ENCODE assay signal across 1 cellular context in the genomic region with DNA sequence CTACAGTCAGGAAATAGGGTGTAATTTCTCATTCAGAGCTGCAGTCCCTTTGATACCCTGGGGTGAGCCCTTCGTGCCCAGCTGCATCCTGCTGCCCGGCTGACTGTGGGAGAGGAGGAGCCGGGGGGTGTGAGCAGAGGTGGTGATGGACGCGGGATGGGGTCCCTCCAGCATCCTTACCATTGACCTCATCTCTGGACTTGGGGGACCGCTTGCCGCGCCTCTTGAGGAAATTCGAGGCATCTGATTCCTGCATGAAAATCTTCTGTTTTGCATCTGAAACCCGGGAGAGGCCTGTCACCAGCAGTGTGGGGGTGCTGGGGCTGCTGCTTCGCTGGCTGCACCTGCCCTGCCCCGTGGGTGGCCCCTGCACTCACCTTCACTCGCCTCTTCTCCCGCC.
TF ChIP-seq lines count a peak whose summit lies in the region.

No MANE protein-coding gene starts in this region.

TF ChIP-seq in GM23338, 12 proteins besides CTCF, POLR2A, EP300 and RAD21:
- TF ChIP-seq, protein P1, sequence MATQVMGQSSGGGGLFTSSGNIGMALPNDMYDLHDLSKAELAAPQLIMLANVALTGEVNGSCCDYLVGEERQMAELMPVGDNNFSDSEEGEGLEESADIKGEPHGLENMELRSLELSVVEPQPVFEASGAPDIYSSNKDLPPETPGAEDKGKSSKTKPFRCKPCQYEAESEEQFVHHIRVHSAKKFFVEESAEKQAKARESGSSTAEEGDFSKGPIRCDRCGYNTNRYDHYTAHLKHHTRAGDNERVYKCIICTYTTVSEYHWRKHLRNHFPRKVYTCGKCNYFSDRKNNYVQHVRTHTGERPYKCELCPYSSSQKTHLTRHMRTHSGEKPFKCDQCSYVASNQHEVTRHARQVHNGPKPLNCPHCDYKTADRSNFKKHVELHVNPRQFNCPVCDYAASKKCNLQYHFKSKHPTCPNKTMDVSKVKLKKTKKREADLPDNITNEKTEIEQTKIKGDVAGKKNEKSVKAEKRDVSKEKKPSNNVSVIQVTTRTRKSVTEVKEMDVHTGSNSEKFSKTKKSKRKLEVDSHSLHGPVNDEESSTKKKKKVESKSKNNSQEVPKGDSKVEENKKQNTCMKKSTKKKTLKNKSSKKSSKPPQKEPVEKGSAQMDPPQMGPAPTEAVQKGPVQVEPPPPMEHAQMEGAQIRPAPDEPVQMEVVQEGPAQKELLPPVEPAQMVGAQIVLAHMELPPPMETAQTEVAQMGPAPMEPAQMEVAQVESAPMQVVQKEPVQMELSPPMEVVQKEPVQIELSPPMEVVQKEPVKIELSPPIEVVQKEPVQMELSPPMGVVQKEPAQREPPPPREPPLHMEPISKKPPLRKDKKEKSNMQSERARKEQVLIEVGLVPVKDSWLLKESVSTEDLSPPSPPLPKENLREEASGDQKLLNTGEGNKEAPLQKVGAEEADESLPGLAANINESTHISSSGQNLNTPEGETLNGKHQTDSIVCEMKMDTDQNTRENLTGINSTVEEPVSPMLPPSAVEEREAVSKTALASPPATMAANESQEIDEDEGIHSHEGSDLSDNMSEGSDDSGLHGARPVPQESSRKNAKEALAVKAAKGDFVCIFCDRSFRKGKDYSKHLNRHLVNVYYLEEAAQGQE (IDR thresholded peaks at IDR 0.05; ENCODE audit: unreplicated experiment): no peak
- TF ChIP-seq NANOG (IDR thresholded peaks at IDR 0.05; ENCODE audit: borderline replicate concordance) (no peak), POLR2AphosphoS5 (IDR thresholded peaks at IDR 0.05; ENCODE audit: low read depth) (no peak), ZNF114 (CRISPR knock-in tag; IDR thresholded peaks at IDR 0.05) (no peak), STAT1 (IDR thresholded peaks at IDR 0.05; ENCODE audit: unreplicated experiment) (no peak), ZNF331 (CRISPR knock-in tag; IDR thresholded peaks at IDR 0.05; ENCODE audit: low read depth) (no peak), JUNB (IDR thresholded peaks at IDR 0.05; ENCODE audit: unreplicated experiment) (no peak), CREB1 (CRISPR knock-in tag; IDR thresholded peaks at IDR 0.05; ENCODE audit: low read depth) (no peak), EZH2 (IDR thresholded peaks at IDR 0.05; ENCODE audit: low read depth, unreplicated experiment) (no peak)
- TF ChIP-seq, protein P2, sequence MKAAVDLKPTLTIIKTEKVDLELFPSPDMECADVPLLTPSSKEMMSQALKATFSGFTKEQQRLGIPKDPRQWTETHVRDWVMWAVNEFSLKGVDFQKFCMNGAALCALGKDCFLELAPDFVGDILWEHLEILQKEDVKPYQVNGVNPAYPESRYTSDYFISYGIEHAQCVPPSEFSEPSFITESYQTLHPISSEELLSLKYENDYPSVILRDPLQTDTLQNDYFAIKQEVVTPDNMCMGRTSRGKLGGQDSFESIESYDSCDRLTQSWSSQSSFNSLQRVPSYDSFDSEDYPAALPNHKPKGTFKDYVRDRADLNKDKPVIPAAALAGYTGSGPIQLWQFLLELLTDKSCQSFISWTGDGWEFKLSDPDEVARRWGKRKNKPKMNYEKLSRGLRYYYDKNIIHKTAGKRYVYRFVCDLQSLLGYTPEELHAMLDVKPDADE (IDR thresholded peaks at IDR 0.05): no peak
- TF ChIP-seq, protein P3, sequence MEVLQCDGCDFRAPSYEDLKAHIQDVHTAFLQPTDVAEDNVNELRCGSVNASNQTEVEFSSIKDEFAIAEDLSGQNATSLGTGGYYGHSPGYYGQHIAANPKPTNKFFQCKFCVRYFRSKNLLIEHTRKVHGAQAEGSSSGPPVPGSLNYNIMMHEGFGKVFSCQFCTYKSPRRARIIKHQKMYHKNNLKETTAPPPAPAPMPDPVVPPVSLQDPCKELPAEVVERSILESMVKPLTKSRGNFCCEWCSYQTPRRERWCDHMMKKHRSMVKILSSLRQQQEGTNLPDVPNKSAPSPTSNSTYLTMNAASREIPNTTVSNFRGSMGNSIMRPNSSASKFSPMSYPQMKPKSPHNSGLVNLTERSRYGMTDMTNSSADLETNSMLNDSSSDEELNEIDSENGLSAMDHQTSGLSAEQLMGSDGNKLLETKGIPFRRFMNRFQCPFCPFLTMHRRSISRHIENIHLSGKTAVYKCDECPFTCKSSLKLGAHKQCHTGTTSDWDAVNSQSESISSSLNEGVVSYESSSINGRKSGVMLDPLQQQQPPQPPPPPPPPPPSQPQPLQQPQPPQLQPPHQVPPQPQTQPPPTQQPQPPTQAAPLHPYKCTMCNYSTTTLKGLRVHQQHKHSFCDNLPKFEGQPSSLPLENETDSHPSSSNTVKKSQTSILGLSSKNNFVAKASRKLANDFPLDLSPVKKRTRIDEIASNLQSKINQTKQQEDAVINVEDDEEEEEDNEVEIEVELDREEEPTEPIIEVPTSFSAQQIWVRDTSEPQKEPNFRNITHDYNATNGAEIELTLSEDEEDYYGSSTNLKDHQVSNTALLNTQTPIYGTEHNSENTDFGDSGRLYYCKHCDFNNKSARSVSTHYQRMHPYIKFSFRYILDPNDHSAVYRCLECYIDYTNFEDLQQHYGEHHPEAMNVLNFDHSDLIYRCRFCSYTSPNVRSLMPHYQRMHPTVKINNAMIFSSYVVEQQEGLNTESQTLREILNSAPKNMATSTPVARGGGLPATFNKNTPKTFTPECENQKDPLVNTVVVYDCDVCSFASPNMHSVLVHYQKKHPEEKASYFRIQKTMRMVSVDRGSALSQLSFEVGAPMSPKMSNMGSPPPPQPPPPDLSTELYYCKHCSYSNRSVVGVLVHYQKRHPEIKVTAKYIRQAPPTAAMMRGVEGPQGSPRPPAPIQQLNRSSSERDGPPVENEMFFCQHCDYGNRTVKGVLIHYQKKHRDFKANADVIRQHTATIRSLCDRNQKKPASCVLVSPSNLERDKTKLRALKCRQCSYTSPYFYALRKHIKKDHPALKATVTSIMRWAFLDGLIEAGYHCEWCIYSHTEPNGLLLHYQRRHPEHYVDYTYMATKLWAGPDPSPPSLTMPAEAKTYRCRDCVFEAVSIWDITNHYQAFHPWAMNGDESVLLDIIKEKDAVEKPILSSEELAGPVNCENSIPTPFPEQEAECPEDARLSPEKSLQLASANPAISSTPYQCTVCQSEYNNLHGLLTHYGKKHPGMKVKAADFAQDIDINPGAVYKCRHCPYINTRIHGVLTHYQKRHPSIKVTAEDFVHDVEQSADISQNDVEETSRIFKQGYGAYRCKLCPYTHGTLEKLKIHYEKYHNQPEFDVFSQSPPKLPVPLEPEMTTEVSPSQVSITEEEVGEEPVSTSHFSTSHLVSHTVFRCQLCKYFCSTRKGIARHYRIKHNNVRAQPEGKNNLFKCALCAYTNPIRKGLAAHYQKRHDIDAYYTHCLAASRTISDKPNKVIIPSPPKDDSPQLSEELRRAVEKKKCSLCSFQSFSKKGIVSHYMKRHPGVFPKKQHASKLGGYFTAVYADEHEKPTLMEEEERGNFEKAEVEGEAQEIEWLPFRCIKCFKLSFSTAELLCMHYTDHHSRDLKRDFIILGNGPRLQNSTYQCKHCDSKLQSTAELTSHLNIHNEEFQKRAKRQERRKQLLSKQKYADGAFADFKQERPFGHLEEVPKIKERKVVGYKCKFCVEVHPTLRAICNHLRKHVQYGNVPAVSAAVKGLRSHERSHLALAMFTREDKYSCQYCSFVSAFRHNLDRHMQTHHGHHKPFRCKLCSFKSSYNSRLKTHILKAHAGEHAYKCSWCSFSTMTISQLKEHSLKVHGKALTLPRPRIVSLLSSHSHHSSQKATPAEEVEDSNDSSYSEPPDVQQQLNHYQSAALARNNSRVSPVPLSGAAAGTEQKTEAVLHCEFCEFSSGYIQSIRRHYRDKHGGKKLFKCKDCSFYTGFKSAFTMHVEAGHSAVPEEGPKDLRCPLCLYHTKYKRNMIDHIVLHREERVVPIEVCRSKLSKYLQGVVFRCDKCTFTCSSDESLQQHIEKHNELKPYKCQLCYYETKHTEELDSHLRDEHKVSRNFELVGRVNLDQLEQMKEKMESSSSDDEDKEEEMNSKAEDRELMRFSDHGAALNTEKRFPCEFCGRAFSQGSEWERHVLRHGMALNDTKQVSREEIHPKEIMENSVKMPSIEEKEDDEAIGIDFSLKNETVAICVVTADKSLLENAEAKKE (CRISPR knock-in tag; IDR thresholded peaks at IDR 0.05): no peak
